Comparison of ENCODE assay signal across 15 cellular contexts in the genomic region with DNA sequence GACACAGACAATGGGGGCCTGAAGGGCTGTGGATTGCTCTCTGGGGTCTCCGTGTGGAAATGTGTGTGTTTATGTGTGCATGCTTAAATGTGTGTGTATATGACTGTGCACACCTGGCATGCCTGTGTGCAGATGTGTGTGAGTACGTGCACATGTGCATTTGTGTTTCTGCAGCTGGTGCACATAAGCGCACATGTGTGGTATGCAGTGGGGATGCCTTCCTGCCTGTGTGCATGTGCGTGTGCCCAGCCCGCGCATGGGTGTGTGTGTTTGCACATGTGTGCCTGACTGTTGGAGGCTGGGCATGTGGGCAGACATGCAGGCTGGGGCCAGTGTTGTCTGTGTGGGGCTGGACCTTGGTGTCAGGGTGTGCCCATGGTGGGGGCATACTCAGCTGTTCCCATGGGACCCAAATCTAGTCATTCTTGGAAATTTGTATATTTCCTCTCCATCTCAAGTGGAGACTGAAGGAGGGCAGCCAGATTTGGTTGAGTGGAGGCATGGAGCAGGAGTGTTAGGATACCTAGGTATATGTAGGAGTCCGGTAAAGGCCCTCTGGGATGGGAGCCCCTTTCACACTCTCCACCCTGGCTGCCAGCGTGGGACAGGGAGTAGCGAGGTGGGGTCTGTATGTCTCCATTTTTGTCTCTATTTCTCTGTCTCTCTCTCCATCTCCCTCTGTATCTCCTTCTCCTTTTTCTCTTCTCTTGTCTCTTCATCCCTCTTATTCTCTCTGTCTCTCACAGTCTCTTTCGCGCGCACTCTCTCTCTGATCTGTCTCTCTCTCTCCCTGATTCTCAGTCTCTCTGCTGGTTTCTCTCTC. TPM values are rescaled to one million over a fixed set of nuclear protein-coding genes. Genes with fewer than 3 reads are reported as not detected.
DNase-seq lines count a peak whose midpoint lies in the region; ATAC-seq, FAIRE-seq and TF ChIP-seq lines count a peak whose summit lies in the region.
"Had no signal": no experiment of that assay in that cellular context is flagged by ENCODE, and none has a peak within 500 bp of the region (broad histone marks: within the 10 kb centered on the region; RNA-seq: fewer than 3 reads in every experiment).

No MANE protein-coding gene starts in this region.

- peak; percentile 69 for FAIRE-seq in HTR-8/SVneo (lab: Jason Lieb, UNC)
- FAIRE-seq: A204.1, small intestine had no signal

- H3K9me3 ChIP-seq in HAP-1 = no peaks in the 10 kb centered on the region
- H3K9me3 ChIP-seq in upper lobe of left lung = peaks cover 4 to 13% (median 8%) of the 10 kb centered on the region in 4 donors

- H3K4me3 ChIP-seq in HAP-1 = no peak overlapping the region
- no peak overlapping the region for H3K4me3 ChIP-seq in upper lobe of left lung

- no peak for DNase-seq in T-helper 2 cell treated with Interferon-gamma antibody and Interleukin-4, amounts not matched to agents 5 μg/mL and 100 μg/mL, for 36 hours (ENCODE audit: low spot score)
- DNase-seq in T-helper 2 cell = no peak
- DNase-seq in HTR-8/SVneo (ENCODE audit: insufficient read length, low spot score) = no peak
- no peak for DNase-seq in activated naive CD8-positive, alpha-beta T cell treated with anti-CD3 and anti-CD28 coated beads, Interleukin-2, amount 50 U/mL, for 24 hours
- no peak for DNase-seq in nephron progenitor cell
- DNase-seq in HAP-1 (ENCODE audit: low spot score in 2 of 2) = no peak
- no peak for DNase-seq in upper lobe of left lung
- DNase-seq: HCEC 1CT, NCI-H1436 treated with DMSO at 0.1 percent for 48 hours, occipital lobe, small intestine had no signal

- no peak for ATAC-seq in activated naive CD8-positive, alpha-beta T cell treated with anti-CD3 and anti-CD28 coated beads, Interleukin-2, amount 50 U/mL, for 24 hours
- no peak for ATAC-seq in GM21825 (IDR thresholded peaks at IDR 0.05; ENCODE audit: unreplicated experiment)
- ATAC-seq in upper lobe of left lung (ENCODE audit: low FRiP score in 2 of 2) = no peak

- TF ChIP-seq EP300 in upper lobe of left lung (IDR thresholded peaks at IDR 0.05) = no peak

- no peak overlapping the region for H3K27ac ChIP-seq in upper lobe of left lung
- H3K27ac ChIP-seq: HL-60 had no signal

- in situ Hi-C loops in HAP-1 (cut with MboI; ENCODE audit: low sequenced_read_pairs) = no loop called here

- H3K4me1 Mint-ChIP-seq in T-helper 2 cell treated with Interferon-gamma antibody and Interleukin-4, amounts not matched to agents 5 μg/mL and 100 μg/mL, for 36 hours (ENCODE audit: low read depth) = peaks cover 9% of the 10 kb centered on the region
- peaks cover 8% of the 10 kb centered on the region for H3K4me1 Mint-ChIP-seq in activated naive CD8-positive, alpha-beta T cell treated with anti-CD3 and anti-CD28 coated beads, Interleukin-2, amount 50 U/mL, for 24 hours
- H3K4me1 Mint-ChIP-seq in nephron progenitor cell = peaks cover 23% of the 10 kb centered on the region

- WGBS in upper lobe of left lung, 2 donors = 66 to 85% methylated on average over 8 to 12 of the region's 12 CpGs

- H3K36me3 Mint-ChIP-seq in T-helper 2 cell treated with Interferon-gamma antibody and Interleukin-4, amounts not matched to agents 5 μg/mL and 100 μg/mL, for 36 hours (ENCODE audit: low read depth) = no peaks in the 10 kb centered on the region
- no peaks in the 10 kb centered on the region for H3K36me3 Mint-ChIP-seq in activated naive CD8-positive, alpha-beta T cell treated with anti-CD3 and anti-CD28 coated beads, Interleukin-2, amount 50 U/mL, for 24 hours (ENCODE audit: low read depth)
- H3K36me3 Mint-ChIP-seq in nephron progenitor cell (ENCODE audit: low read depth) = no peaks in the 10 kb centered on the region

- 0 out of 2 replicates have a peak, but pooled peaks cover 3% of the 10 kb centered on the region for H3K4me1 ChIP-seq in HAP-1
- peaks cover 6 to 16% (median 11%) of the 10 kb centered on the region in 4 donors for H3K4me1 ChIP-seq in upper lobe of left lung

- H3K27me3 ChIP-seq in HAP-1 (ENCODE audit: low read depth) (peaks cover 7% of the 10 kb centered on the region), upper lobe of left lung (peaks cover 0 to 19% (median 7%) of the 10 kb centered on the region in 4 donors)

- H3K4me3 Mint-ChIP-seq in T-helper 2 cell treated with Interferon-gamma antibody and Interleukin-4, amounts not matched to agents 5 μg/mL and 100 μg/mL, for 36 hours = peak overlapping the region; percentile 83
- peak overlapping the region; percentile 76 for H3K4me3 Mint-ChIP-seq in activated naive CD8-positive, alpha-beta T cell treated with anti-CD3 and anti-CD28 coated beads, Interleukin-2, amount 50 U/mL, for 24 hours
- H3K4me3 Mint-ChIP-seq in nephron progenitor cell = peak overlapping the region; percentile 80

- peak overlapping the region; percentile 80 for H3K27ac Mint-ChIP-seq in T-helper 2 cell treated with Interferon-gamma antibody and Interleukin-4, amounts not matched to agents 5 μg/mL and 100 μg/mL, for 36 hours
- H3K27ac Mint-ChIP-seq in activated naive CD8-positive, alpha-beta T cell treated with anti-CD3 and anti-CD28 coated beads, Interleukin-2, amount 50 U/mL, for 24 hours = no peak overlapping the region
- H3K27ac Mint-ChIP-seq in nephron progenitor cell = no peak overlapping the region

- TF ChIP-seq CTCF in nephron progenitor cell (IDR thresholded peaks at IDR 0.05) = no peak
- TF ChIP-seq CTCF in upper lobe of left lung (IDR thresholded peaks at IDR 0.05) = no peak

- H3K9me3 Mint-ChIP-seq in T-helper 2 cell treated with Interferon-gamma antibody and Interleukin-4, amounts not matched to agents 5 μg/mL and 100 μg/mL, for 36 hours = no peaks in the 10 kb centered on the region
- no peaks in the 10 kb centered on the region for H3K9me3 Mint-ChIP-seq in activated naive CD8-positive, alpha-beta T cell treated with anti-CD3 and anti-CD28 coated beads, Interleukin-2, amount 50 U/mL, for 24 hours
- H3K9me3 Mint-ChIP-seq in nephron progenitor cell = peaks cover 23% of the 10 kb centered on the region

- no peak for TF ChIP-seq POLR2A in upper lobe of left lung (IDR thresholded peaks at IDR 0.05)

- H3K27me3 Mint-ChIP-seq in T-helper 2 cell treated with Interferon-gamma antibody and Interleukin-4, amounts not matched to agents 5 μg/mL and 100 μg/mL, for 36 hours (ENCODE audit: low read depth) = peaks cover 22% of the 10 kb centered on the region
- peaks cover 20% of the 10 kb centered on the region for H3K27me3 Mint-ChIP-seq in activated naive CD8-positive, alpha-beta T cell treated with anti-CD3 and anti-CD28 coated beads, Interleukin-2, amount 50 U/mL, for 24 hours
- peaks cover 90% of the 10 kb centered on the region for H3K27me3 Mint-ChIP-seq in nephron progenitor cell (ENCODE audit: low read depth, poor library complexity)

- no peaks in the 10 kb centered on the region for H3K36me3 ChIP-seq in HAP-1 (replicated peaks)
- no peaks in the 10 kb centered on the region for H3K36me3 ChIP-seq in upper lobe of left lung

RNA-seq across cellular contexts. Expression of gene CELF5, which starts 50.0 kb away (rescaled TPM):
- under 1 TPM in 2 of 6 donors, not detected in 4; 0.49 to 0.76 TPM for total RNA-seq in upper lobe of left lung
- total RNA-seq: lung microvascular endothelial cell had no signal
